23 cellular contexts compared by ENCODE assay signal in the genomic region with DNA sequence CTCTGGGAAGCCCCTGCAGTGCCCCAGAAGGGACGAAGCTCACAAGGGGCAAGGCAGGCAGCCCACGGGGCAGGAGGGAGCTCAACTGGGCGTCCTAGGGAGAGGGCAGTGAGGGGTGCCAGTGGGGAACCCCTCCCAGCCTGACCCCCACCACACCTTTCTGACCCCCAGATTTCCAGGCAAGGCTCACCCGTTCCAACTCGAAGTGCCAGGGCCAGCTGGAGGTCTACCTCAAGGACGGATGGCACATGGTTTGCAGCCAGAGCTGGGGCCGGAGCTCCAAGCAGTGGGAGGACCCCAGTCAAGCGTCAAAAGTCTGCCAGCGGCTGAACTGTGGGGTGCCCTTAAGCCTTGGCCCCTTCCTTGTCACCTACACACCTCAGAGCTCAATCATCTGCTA. TPM values are rescaled to one million over a fixed set of nuclear protein-coding genes. Genes with fewer than 3 reads are reported as not detected.
DNase-seq lines count a peak whose midpoint lies in the region; ATAC-seq and TF ChIP-seq lines count a peak whose summit lies in the region.
"Had no signal": no experiment of that assay in that cellular context is flagged by ENCODE, and none has a peak within 500 bp of the region (broad histone marks: within the 10 kb centered on the region; RNA-seq: fewer than 3 reads in every experiment).

No MANE protein-coding gene starts in this region.

- ATAC-seq in activated CD8-positive, alpha-beta T cell treated with anti-CD3 and anti-CD28 coated beads for 36 hours, result no peak
- no peak for ATAC-seq in activated CD8-positive, alpha-beta T cell treated with anti-CD3 and anti-CD28 coated beads, Interleukin-2, amount 10 ng/mL, durations not matched to agents 7 days and 5 days
- ATAC-seq in activated naive CD4-positive, alpha-beta T cell treated with anti-CD3 and anti-CD28 coated beads, Interleukin-2, amount 50 U/mL, for 72 hours, result no peak
- no peak for ATAC-seq in naive thymus-derived CD8-positive, alpha-beta T cell
- no peak for ATAC-seq in lower lobe of right lung
- ATAC-seq: A549, GM23338, HepG2, PC-3 had no signal

- H3K27ac ChIP-seq in KOPT-K1 (ENCODE audit: low read depth, low read length, poor library complexity, severe bottlenecking) (peak overlapping the region; percentile 13), lower lobe of right lung (no peak overlapping the region)
- H3K27ac ChIP-seq: A549, KMS-11 had no signal

- peaks cover 8% of the 10 kb centered on the region for H3K27me3 ChIP-seq in lower lobe of right lung (ENCODE audit: low read depth)

- DNase-seq in activated CD8-positive, alpha-beta T cell treated with anti-CD3 and anti-CD28 coated beads for 36 hours, result no peak
- no peak for DNase-seq in activated CD8-positive, alpha-beta T cell treated with anti-CD3 and anti-CD28 coated beads, Interleukin-2, amount 10 ng/mL, durations not matched to agents 7 days and 5 days
- DNase-seq in activated naive CD4-positive, alpha-beta T cell treated with anti-CD3 and anti-CD28 coated beads, Interleukin-2, amount 50 U/mL, for 72 hours (ENCODE audit: low spot score in 2 of 2), result no peak
- peak in 1 of 10 donors; percentile 49 for DNase-seq in naive thymus-derived CD8-positive, alpha-beta T cell
- no peak for DNase-seq in stimulated activated CD4-positive, alpha-beta T cell treated with anti-CD3 and anti-CD28 coated beads, Interleukin-15, amount 100 ng/mL, for 24 hours
- DNase-seq in lower lobe of right lung (no peak), HuH-7.5 (ENCODE audit: low spot score) (no peak)
- DNase-seq: C1 segment of cervical spinal cord, COR-L47, GF-D8, NCI-H1048, NCI-H1436 treated with DMSO at 0.1 percent for 48 hours, NCI-H2029 treated with DMSO at 0.1 percent for 48 hours, NCI-H748 treated with DMSO at 0.1 percent for 48 hours, PC-3 had no signal

- no peak overlapping the region for H3K4me3 ChIP-seq in lower lobe of right lung
- H3K4me3 ChIP-seq: A549, GM23338 had no signal

- H3K36me3 ChIP-seq in KOPT-K1 (ENCODE audit: insufficient read depth, low read length) (peaks cover 97% of the 10 kb centered on the region), lower lobe of right lung (no peaks in the 10 kb centered on the region)

- H3K4me1 ChIP-seq in lower lobe of right lung, result no peaks in the 10 kb centered on the region

- peaks cover 4% of the 10 kb centered on the region for H3K9me3 Mint-ChIP-seq in activated CD8-positive, alpha-beta T cell treated with anti-CD3 and anti-CD28 coated beads for 36 hours
- no peaks in the 10 kb centered on the region for H3K9me3 Mint-ChIP-seq in activated CD8-positive, alpha-beta T cell treated with anti-CD3 and anti-CD28 coated beads, Interleukin-2, amount 10 ng/mL, durations not matched to agents 7 days and 5 days (ENCODE audit: insufficient read depth)
- H3K9me3 Mint-ChIP-seq in activated naive CD4-positive, alpha-beta T cell treated with anti-CD3 and anti-CD28 coated beads, Interleukin-2, amount 50 U/mL, for 72 hours, result peaks cover 5 to 8% of the 10 kb centered on the region in 2 donors
- no peaks in the 10 kb centered on the region for H3K9me3 Mint-ChIP-seq in naive thymus-derived CD8-positive, alpha-beta T cell
- H3K9me3 Mint-ChIP-seq: GM23338 had no signal

- H3K27me3 Mint-ChIP-seq in activated CD8-positive, alpha-beta T cell treated with anti-CD3 and anti-CD28 coated beads for 36 hours, result no peaks in the 10 kb centered on the region
- H3K27me3 Mint-ChIP-seq in activated CD8-positive, alpha-beta T cell treated with anti-CD3 and anti-CD28 coated beads, Interleukin-2, amount 10 ng/mL, durations not matched to agents 7 days and 5 days (ENCODE audit: low read depth), result no peaks in the 10 kb centered on the region
- H3K27me3 Mint-ChIP-seq in naive thymus-derived CD8-positive, alpha-beta T cell, result no peaks in the 10 kb centered on the region

- POLR2A ChIA-PET in activated CD8-positive, alpha-beta T cell treated with anti-CD3 and anti-CD28 coated beads for 36 hours (lab: Charles Lee), result interaction anchor here (0.9 to 9.6 kb wide), 7 partner anchors 10 to 123 kb away, joined by 3 to 65 read pairs (median 4); no protein-coding TSS in a partner anchor
- POLR2A ChIA-PET in activated CD8-positive, alpha-beta T cell treated with anti-CD3 and anti-CD28 coated beads, Interleukin-2, amount 10 ng/mL, durations not matched to agents 7 days and 5 days (lab: Charles Lee), result interaction anchor here (0.8 kb wide), 1 partner anchor 27 kb away, joined by 3 read pairs; no protein-coding TSS in a partner anchor
- POLR2A ChIA-PET in naive thymus-derived CD8-positive, alpha-beta T cell (lab: Charles Lee), result interaction anchor here (0.8 to 6.2 kb wide), 9 partner anchors 11 to 143 kb away, joined by 3 to 33 read pairs (median 5); no protein-coding TSS in a partner anchor

- peaks cover 89% of the 10 kb centered on the region for H3K36me3 Mint-ChIP-seq in activated CD8-positive, alpha-beta T cell treated with anti-CD3 and anti-CD28 coated beads for 36 hours (ENCODE audit: low read depth)
- H3K36me3 Mint-ChIP-seq in activated CD8-positive, alpha-beta T cell treated with anti-CD3 and anti-CD28 coated beads, Interleukin-2, amount 10 ng/mL, durations not matched to agents 7 days and 5 days (ENCODE audit: low read depth), result peaks cover 89% of the 10 kb centered on the region
- H3K36me3 Mint-ChIP-seq in activated naive CD4-positive, alpha-beta T cell treated with anti-CD3 and anti-CD28 coated beads, Interleukin-2, amount 50 U/mL, for 72 hours, result peaks cover 81 to 83% of the 10 kb centered on the region in 2 donors
- H3K36me3 Mint-ChIP-seq in naive thymus-derived CD8-positive, alpha-beta T cell, result peaks cover 6 to 74% (median 27%) of the 10 kb centered on the region in 3 donors

- no peak for TF ChIP-seq CTCF in activated CD8-positive, alpha-beta T cell treated with anti-CD3 and anti-CD28 coated beads for 36 hours (IDR thresholded peaks at IDR 0.05)
- TF ChIP-seq CTCF in lower lobe of right lung (IDR thresholded peaks at IDR 0.05), result no peak

- peaks cover 83% of the 10 kb centered on the region for H3K4me1 Mint-ChIP-seq in activated CD8-positive, alpha-beta T cell treated with anti-CD3 and anti-CD28 coated beads for 36 hours (ENCODE audit: low read depth)
- peaks cover 86% of the 10 kb centered on the region for H3K4me1 Mint-ChIP-seq in activated CD8-positive, alpha-beta T cell treated with anti-CD3 and anti-CD28 coated beads, Interleukin-2, amount 10 ng/mL, durations not matched to agents 7 days and 5 days (ENCODE audit: low read depth)
- H3K4me1 Mint-ChIP-seq in naive thymus-derived CD8-positive, alpha-beta T cell, result peaks cover 51 to 87% (median 78%) of the 10 kb centered on the region in 4 donors
- H3K4me1 Mint-ChIP-seq: GM23338 had no signal

- peak overlapping the region; percentile 72 for H3K27ac Mint-ChIP-seq in activated CD8-positive, alpha-beta T cell treated with anti-CD3 and anti-CD28 coated beads for 36 hours
- no peak overlapping the region for H3K27ac Mint-ChIP-seq in activated CD8-positive, alpha-beta T cell treated with anti-CD3 and anti-CD28 coated beads, Interleukin-2, amount 10 ng/mL, durations not matched to agents 7 days and 5 days
- peak overlapping the region; percentile 81 to 87 for H3K27ac Mint-ChIP-seq in activated naive CD4-positive, alpha-beta T cell treated with anti-CD3 and anti-CD28 coated beads, Interleukin-2, amount 50 U/mL, for 72 hours
- H3K27ac Mint-ChIP-seq in naive thymus-derived CD8-positive, alpha-beta T cell, result peak overlapping the region in 7 of 10 donors; percentile 14 to 100 (median 76)
- H3K27ac Mint-ChIP-seq: GM23338 had no signal

- no peaks in the 10 kb centered on the region for H3K9me3 ChIP-seq in KOPT-K1 (ENCODE audit: insufficient read depth, low read length, poor library complexity, severe bottlenecking)
- H3K9me3 ChIP-seq in lower lobe of right lung, result no peaks in the 10 kb centered on the region
- H3K9me3 ChIP-seq: A549 had no signal

- CTCF ChIA-PET in activated CD8-positive, alpha-beta T cell treated with anti-CD3 and anti-CD28 coated beads for 36 hours (lab: Charles Lee), result interaction anchor here (2.5 kb wide), 1 partner anchor 11 kb away, joined by 20 read pairs; no protein-coding TSS in a partner anchor
- CTCF ChIA-PET in activated CD8-positive, alpha-beta T cell treated with anti-CD3 and anti-CD28 coated beads, Interleukin-2, amount 10 ng/mL, durations not matched to agents 7 days and 5 days (lab: Charles Lee), result interaction anchor here (0.8 to 3.1 kb wide), 2 partner anchors 11 to 16 kb away, joined by 3 to 12 read pairs; no protein-coding TSS in a partner anchor

- no peak overlapping the region for H3K4me3 Mint-ChIP-seq in activated CD8-positive, alpha-beta T cell treated with anti-CD3 and anti-CD28 coated beads for 36 hours
- no peak overlapping the region for H3K4me3 Mint-ChIP-seq in activated CD8-positive, alpha-beta T cell treated with anti-CD3 and anti-CD28 coated beads, Interleukin-2, amount 10 ng/mL, durations not matched to agents 7 days and 5 days
- no peak overlapping the region for H3K4me3 Mint-ChIP-seq in naive thymus-derived CD8-positive, alpha-beta T cell
- H3K4me3 Mint-ChIP-seq: GM23338 had no signal

- intact Hi-C loops in activated CD8-positive, alpha-beta T cell treated with anti-CD3 and anti-CD28 coated beads for 36 hours (cut with micrococcal nuclease), result no loop called here
- intact Hi-C loops in lower lobe of right lung (cut with DNase I), result no loop called here

RNA-seq across cellular contexts. Expression of a gene that starts 15.7 kb away (rescaled TPM):
- 100 to 1,000 TPM; 214 to 215 TPM for total RNA-seq in activated CD8-positive, alpha-beta T cell treated with anti-CD3 and anti-CD28 coated beads for 36 hours
- total RNA-seq in activated CD8-positive, alpha-beta T cell treated with anti-CD3 and anti-CD28 coated beads, Interleukin-2, amount 10 ng/mL, durations not matched to agents 7 days and 5 days, result 100 to 1,000 TPM; 252 to 274 TPM
- total RNA-seq in activated naive CD4-positive, alpha-beta T cell treated with anti-CD3 and anti-CD28 coated beads, Interleukin-2, amount 50 U/mL, for 72 hours, result 100 to 1,000 TPM; 227 to 294 TPM
- total RNA-seq in naive thymus-derived CD8-positive, alpha-beta T cell, result 100 to 1,000 TPM; 165 to 174 TPM
- 100 to 1,000 TPM; 136 to 227 (median 192) TPM for polyA plus RNA-seq in naive thymus-derived CD8-positive, alpha-beta T cell
- total RNA-seq in lower lobe of right lung, result 3.5 TPM
- total RNA-seq: Daoy, GM23338, HepG2, MCF 10A, NCI-H460 had no signal
- polyA plus RNA-seq: A549, GM23338, HepG2 had no signal

RNA-seq across cellular contexts. Expression of a gene that starts 43.2 kb away (rescaled TPM):
- total RNA-seq in activated CD8-positive, alpha-beta T cell treated with anti-CD3 and anti-CD28 coated beads for 36 hours, result 1 to 10 TPM; 6.6 to 7.2 TPM
- total RNA-seq in activated CD8-positive, alpha-beta T cell treated with anti-CD3 and anti-CD28 coated beads, Interleukin-2, amount 10 ng/mL, durations not matched to agents 7 days and 5 days, result 1 to 10 TPM; 3.4 to 3.8 TPM
- total RNA-seq in activated naive CD4-positive, alpha-beta T cell treated with anti-CD3 and anti-CD28 coated beads, Interleukin-2, amount 50 U/mL, for 72 hours, result 10 to 100 TPM; 10.2 to 10.9 TPM
- 1 to 10 TPM; 5.4 to 6.3 TPM for total RNA-seq in naive thymus-derived CD8-positive, alpha-beta T cell
- 1 to 10 TPM in 1 of 3 donors, under 1 TPM in 2; 0.62 to 1.3 (median 0.86) TPM for polyA plus RNA-seq in naive thymus-derived CD8-positive, alpha-beta T cell
- total RNA-seq in lower lobe of right lung, result 39.7 TPM

Comparison
In these comparisons a context has a peak if more than half of its experiments do, and no peak if none do; other contexts are left out.
1. RNA of a gene that starts 15.7 kb away (total RNA-seq): 227 to 294 TPM in activated naive CD4-positive, alpha-beta T cell treated with anti-CD3 and anti-CD28 coated beads, Interleukin-2, amount 50 U/mL, for 72 hours, 252 to 274 TPM in activated CD8-positive, alpha-beta T cell treated with anti-CD3 and anti-CD28 coated beads, Interleukin-2, amount 10 ng/mL, durations not matched to agents 7 days and 5 days, 214 to 215 TPM in activated CD8-positive, alpha-beta T cell treated with anti-CD3 and anti-CD28 coated beads for 36 hours and 165 to 174 TPM in naive thymus-derived CD8-positive, alpha-beta T cell; 3.5 TPM in lower lobe of right lung (single experiment); every median in the first group is over 10 times any median in the second.